ENCODE assay signal across 1 cellular context in the genomic region with DNA sequence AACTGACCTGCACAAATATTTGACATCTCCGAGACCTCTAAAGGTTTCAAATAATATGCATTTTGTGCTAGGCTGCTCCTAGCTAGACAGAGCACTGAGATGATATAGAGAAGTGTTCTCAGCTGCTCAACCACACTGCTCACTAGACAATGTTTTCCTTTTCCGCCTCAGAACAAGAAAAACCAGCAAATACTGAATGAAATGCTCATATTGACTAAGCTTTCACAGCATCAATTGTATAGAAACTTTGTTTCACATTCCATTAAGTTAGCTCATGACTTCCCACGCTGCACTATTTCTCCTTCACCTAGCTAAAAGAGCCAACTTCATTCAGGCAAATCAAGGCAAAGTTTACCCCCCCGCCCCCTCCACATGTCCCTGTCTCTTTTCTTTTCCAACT.
TF ChIP-seq lines count a peak whose summit lies in the region.

No MANE protein-coding gene starts in this region.

TF ChIP-seq in SK-N-SH, 30 proteins besides CTCF, POLR2A, EP300 and RAD21 (continued from another document):
- TF ChIP-seq, protein P1, sequence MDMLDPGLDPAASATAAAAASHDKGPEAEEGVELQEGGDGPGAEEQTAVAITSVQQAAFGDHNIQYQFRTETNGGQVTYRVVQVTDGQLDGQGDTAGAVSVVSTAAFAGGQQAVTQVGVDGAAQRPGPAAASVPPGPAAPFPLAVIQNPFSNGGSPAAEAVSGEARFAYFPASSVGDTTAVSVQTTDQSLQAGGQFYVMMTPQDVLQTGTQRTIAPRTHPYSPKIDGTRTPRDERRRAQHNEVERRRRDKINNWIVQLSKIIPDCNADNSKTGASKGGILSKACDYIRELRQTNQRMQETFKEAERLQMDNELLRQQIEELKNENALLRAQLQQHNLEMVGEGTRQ (IDR thresholded peaks at IDR 0.05; ENCODE audit: borderline replicate concordance, low read depth, low read length), result no peak
- TF ChIP-seq ELF1 (IDR thresholded peaks at IDR 0.05) (no peak), MXI1 (IDR thresholded peaks at IDR 0.05; ENCODE audit: low read depth, low read length) (no peak), REST (IDR thresholded peaks at IDR 0.05; ENCODE audit: low read depth, low read length) (no peak), FOXM1 (IDR thresholded peaks at IDR 0.05; ENCODE audit: low read depth) (no peak), FOSL2 (IDR thresholded peaks at IDR 0.05; ENCODE audit: borderline replicate concordance, low read depth) (no peak), GATA2 (CRISPR knock-in tag; IDR thresholded peaks at IDR 0.05) (no peak), EZH2phosphoT487 (IDR thresholded peaks at IDR 0.05; ENCODE audit: borderline replicate concordance, low read depth) (no peak), JUND (IDR thresholded peaks at IDR 0.05) (no peak)
